In genomic region chr12:122356192-122356635, GRCh38 we compare ENCODE assay signal across 8 cellular contexts.
A peak's percentile ranks its signal among the peaks of the same experiment; 100 is the strongest.
DNase-seq lines count a peak whose midpoint lies in the region; ATAC-seq and FAIRE-seq lines count a peak whose summit lies in the region.

No MANE protein-coding gene starts in this region.

- no peaks in the 10 kb centered on the region for H3K9me3 Mint-ChIP-seq in activated T-helper 17 cell treated with anti-CD3 and anti-CD28 coated beads, Interleukin-2, amount 50 U/mL, for 72 hours

- ATAC-seq in activated T-helper 17 cell treated with anti-CD3 and anti-CD28 coated beads, Interleukin-2, amount 50 U/mL, for 72 hours (replicated peaks), result peak; percentile 79
- ATAC-seq in HG03442 (IDR thresholded peaks at IDR 0.05; ENCODE audit: unreplicated experiment) (no peak), GM21447 (IDR thresholded peaks at IDR 0.05; ENCODE audit: unreplicated experiment) (no peak)

- FAIRE-seq in RCC 7860 (lab: Jason Lieb, UNC) (no peak), frontal cortex (lab: Jason Lieb, UNC) (no peak)

- H3K27ac Mint-ChIP-seq in activated T-helper 17 cell treated with anti-CD3 and anti-CD28 coated beads, Interleukin-2, amount 50 U/mL, for 72 hours, result no peak overlapping the region

- H3K36me3 Mint-ChIP-seq in activated T-helper 17 cell treated with anti-CD3 and anti-CD28 coated beads, Interleukin-2, amount 50 U/mL, for 72 hours (ENCODE audit: low read depth), result peaks cover 76% of the 10 kb centered on the region

- DNase-seq in DMS 273 (lab: John Stamatoyannopoulos, UW; ENCODE audit: unreplicated experiment) (peak; percentile 82), RCC 7860 (ENCODE audit: low spot score) (peak; percentile 26), frontal cortex (ENCODE audit: low spot score in 2 of 2) (peak; percentile 45 to 46), pons (ENCODE audit: low spot score) (peak; percentile 63)
- DNase-seq in Jurkat, Clone E6-1 (ENCODE audit: low read depth, low spot score), result peak; percentile 54

- no peak overlapping the region for H3K4me3 ChIP-seq in Jurkat, Clone E6-1 (ENCODE audit: low read length)

- H3K4me1 Mint-ChIP-seq in activated T-helper 17 cell treated with anti-CD3 and anti-CD28 coated beads, Interleukin-2, amount 50 U/mL, for 72 hours, result peaks cover 5% of the 10 kb centered on the region

- H3K27me3 Mint-ChIP-seq in activated T-helper 17 cell treated with anti-CD3 and anti-CD28 coated beads, Interleukin-2, amount 50 U/mL, for 72 hours, result no peaks in the 10 kb centered on the region

- H3K4me3 Mint-ChIP-seq in activated T-helper 17 cell treated with anti-CD3 and anti-CD28 coated beads, Interleukin-2, amount 50 U/mL, for 72 hours, result no peak overlapping the region

Comparison
In these comparisons a context has a peak if more than half of its experiments do, and no peak if none do; other contexts are left out.
1. DNase-seq: peak in every context shown above with its lines; median percentile 82 in DMS 273; 63 in pons; 54 in Jurkat, Clone E6-1; 46 in frontal cortex; 26 in RCC 7860.